24 cellular contexts compared by ENCODE assay signal in genomic region chr1:78647238-78647637, GRCh38. TPM values are rescaled to one million over a fixed set of nuclear protein-coding genes. Genes with fewer than 3 reads are reported as not detected.
DNase-seq lines count a peak whose midpoint lies in the region; ATAC-seq and TF ChIP-seq lines count a peak whose summit lies in the region.
"Had no signal": no experiment of that assay in that cellular context is flagged by ENCODE, and none has a peak within 500 bp of the region (broad histone marks: within the 10 kb centered on the region; RNA-seq: fewer than 3 reads in every experiment).

No MANE protein-coding gene starts in this region.

- no peak for ATAC-seq in activated CD8-positive, alpha-beta memory T cell treated with anti-CD3 and anti-CD28 coated beads, Interleukin-2, amount 10 ng/mL, durations not matched to agents 7 days and 5 days
- ATAC-seq in T-cell (replicated peaks in 1 of 4), result no peak
- no peak for ATAC-seq in effector memory CD8-positive, alpha-beta T cell (replicated peaks)
- no peak for ATAC-seq in GM21360 (IDR thresholded peaks at IDR 0.05; ENCODE audit: unreplicated experiment)
- ATAC-seq: PC-3, SK-N-SH treated with all-trans-retinoic acid at 6 μM for 48 hours had no signal

- DNase-seq in activated CD8-positive, alpha-beta memory T cell treated with anti-CD3 and anti-CD28 coated beads, Interleukin-2, amount 10 ng/mL, durations not matched to agents 7 days and 5 days, result no peak
- DNase-seq in activated CD8-positive, alpha-beta memory T cell treated with anti-CD3 and anti-CD28 coated beads for 24 hours, result no peak
- no peak for DNase-seq in T-cell
- DNase-seq in effector memory CD8-positive, alpha-beta T cell, result no peak
- DNase-seq in SHP77 treated with DMSO at 0.1 percent for 48 hours (lab: John Stamatoyannopoulos, UW), result no peak
- DNase-seq in stomach, result no peak
- DNase-seq: Calu3; GF-D8; IMR-90; KG1; MM.1S; NCI-H1417; NCI-H1694; NCI-H2029 treated with DMSO at 0.1 percent for 48 hours; NCI-H446 treated with DMSO at 0.1 percent for 48 hours; NCI-H526; NCI-H82; NK-92 treated with Interleukin-12 subunit alpha and Interleukin-12 subunit beta, amount 100 ng/mL, for 24 hours; PC-3; SJCRH30 had no signal

- intact Hi-C loops in stomach (cut with DNase I; ENCODE audit: low total_unique reads), result no loop called here

- H3K4me3 ChIP-seq in stomach, result no peak overlapping the region
- H3K4me3 ChIP-seq: SJCRH30 had no signal

- peaks cover 62% of the 10 kb centered on the region for H3K4me1 Mint-ChIP-seq in activated CD8-positive, alpha-beta memory T cell treated with anti-CD3 and anti-CD28 coated beads, Interleukin-2, amount 10 ng/mL, durations not matched to agents 7 days and 5 days
- H3K4me1 Mint-ChIP-seq in T-cell, result peaks cover 61 to 76% (median 70%) of the 10 kb centered on the region in 3 donors
- peaks cover 36 to 54% of the 10 kb centered on the region in 2 donors for H3K4me1 Mint-ChIP-seq in effector memory CD8-positive, alpha-beta T cell (ENCODE audit: low read depth in 2 of 2)

- no peaks in the 10 kb centered on the region for H3K27me3 Mint-ChIP-seq in activated CD8-positive, alpha-beta memory T cell treated with anti-CD3 and anti-CD28 coated beads, Interleukin-2, amount 10 ng/mL, durations not matched to agents 7 days and 5 days
- H3K27me3 Mint-ChIP-seq in T-cell, result no peaks in the 10 kb centered on the region
- H3K27me3 Mint-ChIP-seq in effector memory CD8-positive, alpha-beta T cell, result no peaks in the 10 kb centered on the region
- H3K27me3 Mint-ChIP-seq: B cell had no signal

- TF ChIP-seq EP300 in stomach (IDR thresholded peaks at IDR 0.05), result no peak

- no peaks in the 10 kb centered on the region for H3K36me3 ChIP-seq in stomach
- H3K36me3 ChIP-seq: SJCRH30 had no signal

- peaks cover 24% of the 10 kb centered on the region for H3K9me3 Mint-ChIP-seq in activated CD8-positive, alpha-beta memory T cell treated with anti-CD3 and anti-CD28 coated beads, Interleukin-2, amount 10 ng/mL, durations not matched to agents 7 days and 5 days (ENCODE audit: low read depth)
- peaks cover 9 to 22% (median 14%) of the 10 kb centered on the region in 3 donors for H3K9me3 Mint-ChIP-seq in T-cell
- H3K9me3 Mint-ChIP-seq in effector memory CD8-positive, alpha-beta T cell, result peaks cover 0 to 5% of the 10 kb centered on the region in 2 donors

- no peak for TF ChIP-seq CTCF in stomach (IDR thresholded peaks at IDR 0.05)

- CTCF ChIA-PET in activated CD8-positive, alpha-beta memory T cell treated with anti-CD3 and anti-CD28 coated beads, Interleukin-2, amount 10 ng/mL, durations not matched to agents 7 days and 5 days (lab: Charles Lee), result interaction anchor here (1.4 to 1.9 kb wide), 3 partner anchors 8 to 30 kb away, joined by 3 to 5 read pairs (median 4); partner anchors contain the start of gene IFI44L
- CTCF ChIA-PET in T-cell (lab: Charles Lee), result interaction anchor here in 1 of 2 donors (0.6 kb wide), 1 partner anchor 542 kb away, joined by 4 read pairs; no protein-coding TSS in a partner anchor

- no peaks in the 10 kb centered on the region for H3K27me3 ChIP-seq in stomach
- H3K27me3 ChIP-seq: SJCRH30 had no signal

- H3K4me3 Mint-ChIP-seq in activated CD8-positive, alpha-beta memory T cell treated with anti-CD3 and anti-CD28 coated beads, Interleukin-2, amount 10 ng/mL, durations not matched to agents 7 days and 5 days, result no peak overlapping the region
- H3K4me3 Mint-ChIP-seq in T-cell, result peak overlapping the region in 1 of 3 donors; percentile 22
- peak overlapping the region in 1 of 2 donors; percentile 4 for H3K4me3 Mint-ChIP-seq in effector memory CD8-positive, alpha-beta T cell
- H3K4me3 Mint-ChIP-seq: B cell had no signal

- H3K4me1 ChIP-seq in stomach, result peaks cover 0 to 38% (median 19%) of the 10 kb centered on the region in 4 donors

- no peak overlapping the region for H3K27ac ChIP-seq in stomach
- H3K27ac ChIP-seq: C4-2B, SJCRH30 had no signal

- peaks cover 93% of the 10 kb centered on the region for H3K36me3 Mint-ChIP-seq in activated CD8-positive, alpha-beta memory T cell treated with anti-CD3 and anti-CD28 coated beads, Interleukin-2, amount 10 ng/mL, durations not matched to agents 7 days and 5 days
- peaks cover 39% of the 10 kb centered on the region for H3K36me3 Mint-ChIP-seq in T-cell
- no peaks in the 10 kb centered on the region for H3K36me3 Mint-ChIP-seq in effector memory CD8-positive, alpha-beta T cell (ENCODE audit: insufficient read depth)

- POLR2A ChIA-PET in T-cell (lab: Charles Lee), result interaction anchor here in 1 of 2 donors (1.5 kb wide), 1 partner anchor 27 kb away, joined by 3 read pairs; the partner anchor contains the start of gene IFI44L

- H3K27ac Mint-ChIP-seq in activated CD8-positive, alpha-beta memory T cell treated with anti-CD3 and anti-CD28 coated beads, Interleukin-2, amount 10 ng/mL, durations not matched to agents 7 days and 5 days, result peak overlapping the region; percentile 35
- H3K27ac Mint-ChIP-seq in T-cell, result peak overlapping the region; percentile 73 to 83
- H3K27ac Mint-ChIP-seq in effector memory CD8-positive, alpha-beta T cell, result peak overlapping the region; percentile 27 to 94
- H3K27ac Mint-ChIP-seq: B cell had no signal

- peaks cover 0 to 26% (median 6%) of the 10 kb centered on the region in 4 donors for H3K9me3 ChIP-seq in stomach
- H3K9me3 ChIP-seq: SJCRH30 had no signal

- WGBS in stomach, 5 donors, result 94 to 100% (median 97%) methylated on average over 1 of the region's 1 CpG

- no peak for TF ChIP-seq POLR2A in stomach (IDR thresholded peaks at IDR 0.05)

RNA-seq across cellular contexts. Expression of gene IFI44, which starts 2.4 kb away (rescaled TPM):
- 100 to 1,000 TPM; 155 to 367 TPM for total RNA-seq in activated CD8-positive, alpha-beta memory T cell treated with anti-CD3 and anti-CD28 coated beads, Interleukin-2, amount 10 ng/mL, durations not matched to agents 7 days and 5 days
- total RNA-seq in T-cell (10 to 100 TPM; 27.0 to 54.2 (median 38.1) TPM), stomach (10 to 100 TPM in 4 of 5 donors, not detected in 1; 14.3 to 62.2 (median 21.8) TPM)
- polyA plus RNA-seq in stomach, result 10 to 100 TPM; 17.8 to 27.4 (median 23.8) TPM

RNA-seq across cellular contexts. Expression of gene IFI44L, which starts 27.0 kb away (rescaled TPM):
- total RNA-seq in activated CD8-positive, alpha-beta memory T cell treated with anti-CD3 and anti-CD28 coated beads, Interleukin-2, amount 10 ng/mL, durations not matched to agents 7 days and 5 days, result 100 to 1,000 TPM; 158 to 443 TPM
- total RNA-seq in T-cell (10 to 100 TPM in 2 of 5 donors, 1 to 10 TPM in 3; 4.5 to 30.4 (median 6.6) TPM), stomach (10 to 100 TPM in 1 of 5 donors, 1 to 10 TPM in 3, under 1 TPM in 1; 0.29 to 27.4 (median 7.0) TPM)
- polyA plus RNA-seq in stomach, result 1 to 10 TPM; 2.9 to 6.9 (median 4.9) TPM

Comparison
In these comparisons a context has a peak if more than half of its experiments do, and no peak if none do; other contexts are left out.
1. RNA of gene IFI44L, which starts 27.0 kb away (total RNA-seq): 158 to 443 TPM in activated CD8-positive, alpha-beta memory T cell treated with anti-CD3 and anti-CD28 coated beads, Interleukin-2, amount 10 ng/mL, durations not matched to agents 7 days and 5 days; 0.29 to 27.4 TPM in stomach and 4.5 to 30.4 TPM in T-cell; every median in the first group is over 4 times any median in the second.
2. Peak in every context shown above with its lines, with median percentiles within 50 percentile points of each other: H3K27ac Mint-ChIP-seq.